ENCODE assay signal across 29 cellular contexts in genomic region chr1:179786815-179787736, GRCh38. TPM values are rescaled to one million over a fixed set of nuclear protein-coding genes. Genes with fewer than 3 reads are reported as not detected.
DNase-seq lines count a peak whose midpoint lies in the region; ATAC-seq and TF ChIP-seq lines count a peak whose summit lies in the region.
"Had no signal": no experiment of that assay in that cellular context is flagged by ENCODE, and none has a peak within 500 bp of the region (broad histone marks: within the 10 kb centered on the region; RNA-seq: fewer than 3 reads in every experiment).

No MANE protein-coding gene starts in this region.

- H3K27me3 ChIP-seq in heart right ventricle (no peaks in the 10 kb centered on the region), thyroid gland (no peaks in the 10 kb centered on the region)
- H3K27me3 ChIP-seq: hepatocyte had no signal

- no peak overlapping the region for H3K27ac ChIP-seq in heart right ventricle
- no peak overlapping the region for H3K27ac ChIP-seq in thyroid gland
- H3K27ac ChIP-seq: coronary artery, hepatocyte, SK-N-MC, thoracic aorta had no signal

- peaks cover 0 to 5% (median 0%) of the 10 kb centered on the region in 9 donors for H3K4me1 ChIP-seq in heart right ventricle
- H3K4me1 ChIP-seq in thyroid gland, result no peaks in the 10 kb centered on the region

- TF ChIP-seq POLR2A in thyroid gland (IDR thresholded peaks at IDR 0.05), result no peak

- intact Hi-C loops in heart right ventricle (cut with DNase I), result no loop called here
- intact Hi-C loops in left cardiac atrium (cut with DNase I), result no loop called here
- intact Hi-C loops in thyroid gland (cut with DNase I), result no loop called here
- intact Hi-C loops in sciatic nerve (cut with DNase I), result no loop called here

- H3K9me3 ChIP-seq in heart right ventricle (no peaks in the 10 kb centered on the region), thyroid gland (no peaks in the 10 kb centered on the region)
- H3K9me3 ChIP-seq: thoracic aorta had no signal

- no peak for TF ChIP-seq CTCF in heart right ventricle (IDR thresholded peaks at IDR 0.05)
- no peak for TF ChIP-seq CTCF in thyroid gland (IDR thresholded peaks at IDR 0.05)

- ATAC-seq in heart right ventricle, result peak in 4 of 8 donors; percentile 33 to 72 (median 48)
- no peak for ATAC-seq in left cardiac atrium
- ATAC-seq in GM21825 (IDR thresholded peaks at IDR 0.05; ENCODE audit: unreplicated experiment), result no peak
- ATAC-seq in sciatic nerve, result no peak
- ATAC-seq: effector memory CD8-positive, alpha-beta T cell had no signal

- peak; percentile 34 to 47 for DNase-seq in heart right ventricle
- no peak for DNase-seq in left cardiac atrium
- peak; percentile 68 to 88 for DNase-seq in NCI-H2081 (lab: John Stamatoyannopoulos, UW)
- DNase-seq in astrocyte of the hippocampus (ENCODE audit: low read depth, low spot score), result peak; percentile 31
- peak; percentile 80 to 84 for DNase-seq in thyroid gland
- DNase-seq in DMS153 (lab: John Stamatoyannopoulos, UW), result no peak
- no peak for DNase-seq in sciatic nerve (ENCODE audit: low spot score)
- DNase-seq: activated CD4-positive, alpha-beta T cell treated with anti-CD3 and anti-CD28 coated beads for 4 hours; activated naive CD4-positive, alpha-beta T cell treated with anti-CD3 and anti-CD28 coated beads for 36 hours; effector memory CD8-positive, alpha-beta T cell; foreskin fibroblast; midbrain; NCI-H526; stimulated activated CD4-positive, alpha-beta T cell treated with anti-CD3 and anti-CD28 coated beads, Interleukin-12 subunit alpha, Interleukin-12 subunit beta, amount 100 ng/mL, for 4 hours; stimulated activated CD4-positive, alpha-beta T cell treated with anti-CD3 and anti-CD28 coated beads, Interleukin-4, amount 100 ng/mL, for 4 hours; stimulated activated naive CD4-positive, alpha-beta T cell treated with Interleukin-2 at 50 U/mL for 16 hours had no signal

- 75 to 77% methylated on average over 13 of the region's 13 CpGs for WGBS in heart right ventricle, 2 donors
- 73 to 75% methylated on average over 12 to 13 of the region's 13 CpGs for WGBS in thyroid gland, 2 donors

- H3K4me3 ChIP-seq in heart right ventricle (no peak overlapping the region), thyroid gland (replicated peaks in 1 of 3) (no peak overlapping the region)
- H3K4me3 ChIP-seq: coronary artery, hepatocyte, SK-N-MC, thoracic aorta had no signal

- no peaks in the 10 kb centered on the region for H3K36me3 ChIP-seq in heart right ventricle
- no peaks in the 10 kb centered on the region for H3K36me3 ChIP-seq in thyroid gland
- H3K36me3 ChIP-seq: thoracic aorta had no signal

RNA-seq across cellular contexts. Expression of gene FAM163A, which starts 44.0 kb away (rescaled TPM):
- total RNA-seq in heart right ventricle (under 1 TPM in 6 of 10 donors, not detected in 4; 0.07 to 0.30 (median 0.14) TPM), left cardiac atrium (under 1 TPM in 1 of 2 donors, not detected in 1; 0.27 TPM), thyroid gland (1 to 10 TPM in 2 of 4 donors, under 1 TPM in 1, not detected in 1; 0.33 to 3.2 (median 1.3) TPM), sciatic nerve (not detected)
- polyA plus RNA-seq in heart right ventricle, result under 1 TPM; 0.15 to 0.19 TPM
- total RNA-seq: bronchial epithelial cell; G401; liver; osteocyte; RPMI7951; T-helper 2 cell treated with Interferon-gamma antibody and Interleukin-4, amounts not matched to agents 100 ng/mL and 5 ng/mL, for 36 hours; thoracic aorta had no signal
- polyA plus RNA-seq: AG04450, CD14-positive monocyte had no signal

Comparison
In these comparisons a context has a peak if more than half of its experiments do, and no peak if none do; other contexts are left out.
1. DNase-seq: peak in heart right ventricle (2 of 2), NCI-H2081 (2 of 2), astrocyte of the hippocampus (single experiment) and thyroid gland (2 of 2); none in left cardiac atrium (single experiment), DMS153 (single experiment) and sciatic nerve (single experiment).